Comparison of ENCODE assay signal across 8 cellular contexts in genomic region chr1:39639333-39640130, GRCh38. TPM values are rescaled to one million over a fixed set of nuclear protein-coding genes. Genes with fewer than 3 reads are reported as not detected.
DNase-seq lines count a peak whose midpoint lies in the region; ATAC-seq and TF ChIP-seq lines count a peak whose summit lies in the region.

Gene HEYL (minus strand): TSS chr1:39639643. CDS start chr1:39639625, 18 bp downstream.

- H3K27me3 Mint-ChIP-seq in GM23338 (ENCODE audit: insufficient read depth, low read depth, poor library complexity), result peaks cover 44% of the 10 kb centered on the region
- H3K27me3 Mint-ChIP-seq in naive thymus-derived CD8-positive, alpha-beta T cell, result peaks cover 1 to 41% (median 24%) of the 10 kb centered on the region in 5 donors
- H3K27me3 Mint-ChIP-seq in stimulated activated naive CD8-positive, alpha-beta T cell treated with anti-CD3 and anti-CD28 coated beads, Interleukin-15, amount 100 ng/mL, for 72 hours, result peaks cover 65% of the 10 kb centered on the region

- no peaks in the 10 kb centered on the region for H3K9me3 Mint-ChIP-seq in GM23338
- H3K9me3 Mint-ChIP-seq in naive thymus-derived CD8-positive, alpha-beta T cell, result no peaks in the 10 kb centered on the region
- H3K9me3 Mint-ChIP-seq in stimulated activated naive CD8-positive, alpha-beta T cell treated with anti-CD3 and anti-CD28 coated beads, Interleukin-15, amount 100 ng/mL, for 72 hours, result no peaks in the 10 kb centered on the region

- peak; percentile 92 for DNase-seq in GM23338 (ENCODE audit: low spot score)
- DNase-seq in NCI-H748 treated with DMSO at 0.1 percent for 48 hours (lab: John Stamatoyannopoulos, UW), result peak; percentile 98
- DNase-seq in activated CD8-positive, alpha-beta memory T cell treated with anti-CD3 and anti-CD28 coated beads, Interleukin-2, amount 50 U/mL, for 4 hours, result peak; percentile 76
- DNase-seq in naive thymus-derived CD8-positive, alpha-beta T cell, result peak; percentile 23 to 68 (median 48)
- peak; percentile 59 to 65 for DNase-seq in stimulated activated naive CD8-positive, alpha-beta T cell treated with anti-CD3 and anti-CD28 coated beads, Interleukin-15, amount 100 ng/mL, for 72 hours

- H3K36me3 Mint-ChIP-seq in GM23338 (ENCODE audit: low read depth), result no peaks in the 10 kb centered on the region
- H3K36me3 Mint-ChIP-seq in naive thymus-derived CD8-positive, alpha-beta T cell, result no peaks in the 10 kb centered on the region

- no peaks in the 10 kb centered on the region; the same call in 1 of the 2 replicates for H4K20me1 ChIP-seq in GM23338 (replicated peaks; ENCODE audit: insufficient read depth)

- peak within 1 kb of the TSS; percentile 79 for H3K4me3 Mint-ChIP-seq in GM23338
- H3K4me3 Mint-ChIP-seq in naive thymus-derived CD8-positive, alpha-beta T cell, result peak within 1 kb of the TSS; percentile 56 to 79 (median 70)
- peak within 1 kb of the TSS; percentile 73 for H3K4me3 Mint-ChIP-seq in stimulated activated naive CD8-positive, alpha-beta T cell treated with anti-CD3 and anti-CD28 coated beads, Interleukin-15, amount 100 ng/mL, for 72 hours

- H3F3A ChIP-seq in GM23338 (replicated peaks; ENCODE audit: low read depth), result 0 out of 2 replicates have a peak, but pooled peaks cover 4% of the 10 kb centered on the region

- H3K36me3 ChIP-seq in GM23338 (ENCODE audit: insufficient read depth), result no peaks in the 10 kb centered on the region

- POLR2A ChIA-PET in naive thymus-derived CD8-positive, alpha-beta T cell (lab: Charles Lee), result no interaction called here

- TF ChIP-seq CTCF in GM23338 (conservative IDR thresholded peaks at IDR 0.05; ENCODE audit: low read depth in 2 of 2), result peak; percentile 54 to 75

- H3K9me2 ChIP-seq in GM23338 (ENCODE audit: insufficient read depth), result no peaks in the 10 kb centered on the region

- H3K4me3 ChIP-seq in GM23338, result peak within 1 kb of the TSS; percentile 79

- H3K4me2 ChIP-seq in GM23338, result peak within 1 kb of the TSS; percentile 77

- peaks cover 15% of the 10 kb centered on the region for H3K4me1 Mint-ChIP-seq in GM23338
- H3K4me1 Mint-ChIP-seq in naive thymus-derived CD8-positive, alpha-beta T cell, result peaks cover 0 to 4% (median under 1%) of the 10 kb centered on the region in 4 donors
- peaks cover 6% of the 10 kb centered on the region for H3K4me1 Mint-ChIP-seq in stimulated activated naive CD8-positive, alpha-beta T cell treated with anti-CD3 and anti-CD28 coated beads, Interleukin-15, amount 100 ng/mL, for 72 hours

- H2AFZ ChIP-seq in GM23338, result peak within 1 kb of the TSS; percentile 80; the same call in 1 of the 2 replicates

- ATAC-seq in GM23338, result peak; percentile 95
- ATAC-seq in esophagus mucosa, result peak; percentile 58
- ATAC-seq in naive thymus-derived CD8-positive, alpha-beta T cell, result peak; percentile 85 to 92
- peak; percentile 92 for ATAC-seq in stimulated activated naive CD8-positive, alpha-beta T cell treated with anti-CD3 and anti-CD28 coated beads, Interleukin-15, amount 100 ng/mL, for 72 hours
- no peak for ATAC-seq in GM21515 (IDR thresholded peaks at IDR 0.05; ENCODE audit: unreplicated experiment)
- ATAC-seq in HG03135 (IDR thresholded peaks at IDR 0.05; ENCODE audit: unreplicated experiment), result no peak

- no peaks in the 10 kb centered on the region for H3K79me2 ChIP-seq in GM23338 (replicated peaks; ENCODE audit: insufficient read depth)

- peaks cover 66% of the 10 kb centered on the region for H3K27me3 ChIP-seq in GM23338 (ENCODE audit: insufficient read depth)

- H3K27ac ChIP-seq in GM23338 (ENCODE audit: low read depth), result no peak within 1 kb of the TSS

- peaks cover 14% of the 10 kb centered on the region for H3K4me1 ChIP-seq in GM23338 (ENCODE audit: insufficient read depth)

- H3K27ac Mint-ChIP-seq in GM23338, result no peak within 1 kb of the TSS
- H3K27ac Mint-ChIP-seq in naive thymus-derived CD8-positive, alpha-beta T cell, result no peak within 1 kb of the TSS
- H3K27ac Mint-ChIP-seq in stimulated activated naive CD8-positive, alpha-beta T cell treated with anti-CD3 and anti-CD28 coated beads, Interleukin-15, amount 100 ng/mL, for 72 hours, result no peak within 1 kb of the TSS

TF ChIP-seq in GM23338, 12 proteins besides CTCF, POLR2A, EP300 and RAD21:
- TF ChIP-seq STAT1 (IDR thresholded peaks at IDR 0.05; ENCODE audit: unreplicated experiment) (no peak), POLR2AphosphoS5 (IDR thresholded peaks at IDR 0.05; ENCODE audit: low read depth) (peak; percentile 71), CREB1 (CRISPR knock-in tag; IDR thresholded peaks at IDR 0.05; ENCODE audit: low read depth) (peak; percentile 45; the same call in 1 of the 2 replicates), ZNF331 (CRISPR knock-in tag; IDR thresholded peaks at IDR 0.05; ENCODE audit: low read depth) (no peak), ZNF462 (CRISPR knock-in tag; IDR thresholded peaks at IDR 0.05) (no peak)

RNA-seq across cellular contexts. Expression of gene HEYL, which starts in this region (rescaled TPM):
- total RNA-seq in GM23338 (2014; rRNA removed; shearing (Covaris generic)), result 4.1 and 4.5 TPM in 2 replicates
- 1.6 and 1.8 TPM in 2 replicates for polyA plus RNA-seq in GM23338 (2016; fragmentation: Nextera tagmentation; extraction: Ambion mirVana)
- 0.44 TPM for total RNA-seq in esophagus mucosa
- under 1 TPM in 1 of 2 experiments, not detected in 1; 0.11 TPM for total RNA-seq in naive thymus-derived CD8-positive, alpha-beta T cell
- polyA plus RNA-seq in naive thymus-derived CD8-positive, alpha-beta T cell, result under 1 TPM in 1 of 3 donors, not detected in 2; 0.30 TPM

Comparison
In these comparisons a context has a peak if more than half of its experiments do, and no peak if none do; other contexts are left out.
1. Peak in ATAC-seq in esophagus mucosa; RNA of the gene not detected or under 1 TPM.
2. Peak in DNase-seq and ATAC-seq in naive thymus-derived CD8-positive, alpha-beta T cell; RNA of the gene not detected or under 1 TPM.
3. ATAC-seq: peak in GM23338 (single experiment) and stimulated activated naive CD8-positive, alpha-beta T cell treated with anti-CD3 and anti-CD28 coated beads, Interleukin-15, amount 100 ng/mL, for 72 hours (single experiment); none in GM21515 (single experiment) and HG03135 (single experiment).
4. DNase-seq: peak in every context shown above with its lines; median percentile 98 in NCI-H748 treated with DMSO at 0.1 percent for 48 hours; 92 in GM23338; 76 in activated CD8-positive, alpha-beta memory T cell treated with anti-CD3 and anti-CD28 coated beads, Interleukin-2, amount 50 U/mL, for 4 hours; 62 in stimulated activated naive CD8-positive, alpha-beta T cell treated with anti-CD3 and anti-CD28 coated beads, Interleukin-15, amount 100 ng/mL, for 72 hours; 48 in naive thymus-derived CD8-positive, alpha-beta T cell.
5. Peak in every context shown above with its lines, with median percentiles within 50 percentile points of each other: H3K4me3 Mint-ChIP-seq.